In the genomic region with DNA sequence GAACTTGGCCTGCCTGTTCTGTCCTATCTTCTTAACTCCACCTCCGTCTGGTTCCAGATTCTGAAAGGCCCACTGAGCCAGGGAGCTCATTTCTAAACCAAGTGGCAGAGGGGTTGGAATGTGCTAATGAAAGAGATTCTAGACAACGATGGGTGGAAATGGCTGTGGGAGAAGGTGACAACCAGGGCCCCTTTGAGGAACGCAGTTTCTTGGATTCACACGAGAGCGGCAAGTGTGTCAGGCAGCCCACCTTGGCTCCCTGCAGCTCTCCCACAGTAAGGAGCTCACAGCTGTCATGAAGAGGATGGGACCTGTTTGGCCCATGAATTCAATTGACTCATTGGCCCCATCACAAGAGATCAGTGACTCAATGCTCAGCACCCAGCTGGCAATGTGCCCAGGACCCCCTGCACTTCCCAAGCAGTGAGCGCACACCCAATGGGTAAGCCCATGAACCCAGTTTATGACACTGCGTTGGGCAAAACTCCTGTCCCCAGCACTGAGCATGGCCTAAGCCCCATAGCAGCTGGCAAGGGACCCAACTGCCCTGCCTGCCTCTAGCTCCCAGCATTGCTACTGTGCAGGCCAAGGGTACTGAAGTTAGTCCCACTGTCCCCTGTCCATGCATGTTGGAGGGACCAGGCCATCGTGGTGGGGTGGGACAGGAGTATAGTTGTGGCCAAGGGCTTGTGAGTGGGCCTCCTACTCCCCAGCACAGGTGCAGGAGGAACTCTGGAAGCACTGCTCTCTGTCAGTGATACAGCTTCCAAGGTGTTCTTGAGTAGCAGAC, we compare ENCODE assay signal across 16 cellular contexts. TPM values are rescaled to one million over a fixed set of nuclear protein-coding genes. Genes with fewer than 3 reads are reported as not detected.
DNase-seq lines count a peak whose midpoint lies in the region; ATAC-seq and TF ChIP-seq lines count a peak whose summit lies in the region.
"Had no signal": no experiment of that assay in that cellular context is flagged by ENCODE, and none has a peak within 500 bp of the region (broad histone marks: within the 10 kb centered on the region; RNA-seq: fewer than 3 reads in every experiment).

No MANE protein-coding gene starts in this region.

- H3K27me3 Mint-ChIP-seq in activated naive CD8-positive, alpha-beta T cell treated with anti-CD3 and anti-CD28 coated beads, Interleukin-2, amount 10 ng/mL, durations not matched to agents 7 days and 5 days = no peaks in the 10 kb centered on the region
- no peaks in the 10 kb centered on the region for H3K27me3 Mint-ChIP-seq in activated naive CD8-positive, alpha-beta T cell treated with anti-CD3 and anti-CD28 coated beads for 36 hours
- no peaks in the 10 kb centered on the region for H3K27me3 Mint-ChIP-seq in activated CD4-positive, alpha-beta memory T cell treated with anti-CD3 and anti-CD28 coated beads, Interleukin-2, amount 10 ng/mL, durations not matched to agents 7 days and 5 days
- H3K27me3 Mint-ChIP-seq in type B pancreatic cell = no peaks in the 10 kb centered on the region
- H3K27me3 Mint-ChIP-seq: naive thymus-derived CD8-positive, alpha-beta T cell had no signal

- H3K4me3 ChIP-seq in hepatocyte (no peak overlapping the region), body of pancreas (no peak overlapping the region)
- H3K4me3 ChIP-seq: ascending aorta, left lung, testis had no signal

- H3K36me3 ChIP-seq in hepatocyte (replicated peaks; ENCODE audit: insufficient read depth, low read depth) = no peaks in the 10 kb centered on the region
- peaks cover 0 to 20% of the 10 kb centered on the region in 2 donors for H3K36me3 ChIP-seq in body of pancreas (replicated peaks in 1 of 2; ENCODE audit: insufficient read depth in 1 of 2, low read depth in 2 of 2)

- H3K27me3 ChIP-seq in hepatocyte (no peaks in the 10 kb centered on the region), body of pancreas (no peaks in the 10 kb centered on the region)
- H3K27me3 ChIP-seq: ascending aorta, left lung, testis had no signal

- no peak overlapping the region for H2AFZ ChIP-seq in hepatocyte

- H3K79me2 ChIP-seq in hepatocyte = no peaks in the 10 kb centered on the region

- ATAC-seq in activated naive CD8-positive, alpha-beta T cell treated with anti-CD3 and anti-CD28 coated beads, Interleukin-2, amount 10 ng/mL, durations not matched to agents 7 days and 5 days (ENCODE audit: low read depth) = no peak
- no peak for ATAC-seq in body of pancreas
- ATAC-seq: left lung; naive thymus-derived CD8-positive, alpha-beta T cell had no signal

- H3K27ac ChIP-seq in hepatocyte (peak overlapping the region; percentile 60), body of pancreas (peak overlapping the region in 2 of 4 donors; percentile 11 to 40)
- H3K27ac ChIP-seq: testis had no signal

- H3K9me3 Mint-ChIP-seq in activated naive CD8-positive, alpha-beta T cell treated with anti-CD3 and anti-CD28 coated beads, Interleukin-2, amount 10 ng/mL, durations not matched to agents 7 days and 5 days = no peaks in the 10 kb centered on the region
- no peaks in the 10 kb centered on the region for H3K9me3 Mint-ChIP-seq in activated naive CD8-positive, alpha-beta T cell treated with anti-CD3 and anti-CD28 coated beads for 36 hours
- no peaks in the 10 kb centered on the region for H3K9me3 Mint-ChIP-seq in activated CD4-positive, alpha-beta memory T cell treated with anti-CD3 and anti-CD28 coated beads, Interleukin-2, amount 10 ng/mL, durations not matched to agents 7 days and 5 days
- no peaks in the 10 kb centered on the region for H3K9me3 Mint-ChIP-seq in type B pancreatic cell
- H3K9me3 Mint-ChIP-seq: naive thymus-derived CD8-positive, alpha-beta T cell had no signal

- no peak for DNase-seq in activated naive CD8-positive, alpha-beta T cell treated with anti-CD3 and anti-CD28 coated beads, Interleukin-2, amount 10 ng/mL, durations not matched to agents 7 days and 5 days
- DNase-seq in activated naive CD8-positive, alpha-beta T cell treated with anti-CD3 and anti-CD28 coated beads for 36 hours = no peak
- DNase-seq in activated CD4-positive, alpha-beta memory T cell treated with anti-CD3 and anti-CD28 coated beads, Interleukin-2, amount 10 ng/mL, durations not matched to agents 7 days and 5 days = no peak
- DNase-seq in hepatocyte (ENCODE audit: low spot score) = no peak
- no peak for DNase-seq in type B pancreatic cell (ENCODE audit: extremely low spot score, unreplicated experiment)
- no peak for DNase-seq in body of pancreas
- DNase-seq in activated gamma-delta T cell (lab: John Stamatoyannopoulos, UW) = no peak
- no peak for DNase-seq in NCI-H1092 (lab: John Stamatoyannopoulos, UW)
- DNase-seq: activated T-cell treated with anti-CD3 and anti-CD28 coated beads, Interleukin-2, amount 50 U/mL, for 1 hour; KG1; left lung; naive thymus-derived CD8-positive, alpha-beta T cell; NCI-H1436; stimulated activated CD4-positive, alpha-beta T cell treated with anti-CD3 and anti-CD28 coated beads, Interleukin-15, amount 100 ng/mL, for 24 hours; testis had no signal

- POLR2A ChIA-PET in activated naive CD8-positive, alpha-beta T cell treated with anti-CD3 and anti-CD28 coated beads, Interleukin-2, amount 10 ng/mL, durations not matched to agents 7 days and 5 days (lab: Charles Lee) = interaction anchor here (0.8 kb wide), 1 partner anchor 16 kb away, joined by 3 read pairs; a partner anchor contains a TSS
- POLR2A ChIA-PET in activated CD4-positive, alpha-beta memory T cell treated with anti-CD3 and anti-CD28 coated beads, Interleukin-2, amount 10 ng/mL, durations not matched to agents 7 days and 5 days (lab: Charles Lee) = interaction anchor here (1.3 to 2.0 kb wide), 3 partner anchors 14 to 35 kb away, joined by 3 to 23 read pairs (median 11); a partner anchor contains a TSS

- no peaks in the 10 kb centered on the region for H4K20me1 ChIP-seq in hepatocyte (ENCODE audit: insufficient read depth, poor library complexity, severe bottlenecking)

- CTCF ChIA-PET in activated CD4-positive, alpha-beta memory T cell treated with anti-CD3 and anti-CD28 coated beads, Interleukin-2, amount 10 ng/mL, durations not matched to agents 7 days and 5 days (lab: Charles Lee) = interaction anchor here (0.6 to 3.7 kb wide), 6 partner anchors 34 to 408 kb away, joined by 3 to 22 read pairs (median 6); a partner anchor contains a TSS

- no peak overlapping the region for H3K4me3 Mint-ChIP-seq in activated naive CD8-positive, alpha-beta T cell treated with anti-CD3 and anti-CD28 coated beads, Interleukin-2, amount 10 ng/mL, durations not matched to agents 7 days and 5 days
- H3K4me3 Mint-ChIP-seq in activated naive CD8-positive, alpha-beta T cell treated with anti-CD3 and anti-CD28 coated beads for 36 hours = no peak overlapping the region
- no peak overlapping the region for H3K4me3 Mint-ChIP-seq in activated CD4-positive, alpha-beta memory T cell treated with anti-CD3 and anti-CD28 coated beads, Interleukin-2, amount 10 ng/mL, durations not matched to agents 7 days and 5 days
- H3K4me3 Mint-ChIP-seq in type B pancreatic cell = no peak overlapping the region
- H3K4me3 Mint-ChIP-seq: naive thymus-derived CD8-positive, alpha-beta T cell had no signal

- no peak for TF ChIP-seq POLR2A in body of pancreas (IDR thresholded peaks at IDR 0.05)

- H3K4me1 ChIP-seq in hepatocyte (ENCODE audit: insufficient read depth) = peaks cover 26% of the 10 kb centered on the region
- peaks cover 51% of the 10 kb centered on the region for H3K4me1 ChIP-seq in body of pancreas

- H3K4me2 ChIP-seq in hepatocyte = no peak overlapping the region

- 96% methylated on average over 8 of the region's 8 CpGs for WGBS in hepatocyte (ENCODE audit: low lambda C conversion rate, missing lambda C conversion rate)
- WGBS in body of pancreas, 2 donors = 89 to 90% methylated on average over 5 to 8 of the region's 8 CpGs

- peaks cover 16% of the 10 kb centered on the region for H3K36me3 Mint-ChIP-seq in activated naive CD8-positive, alpha-beta T cell treated with anti-CD3 and anti-CD28 coated beads, Interleukin-2, amount 10 ng/mL, durations not matched to agents 7 days and 5 days
- peaks cover 6% of the 10 kb centered on the region for H3K36me3 Mint-ChIP-seq in activated naive CD8-positive, alpha-beta T cell treated with anti-CD3 and anti-CD28 coated beads for 36 hours
- H3K36me3 Mint-ChIP-seq in activated CD4-positive, alpha-beta memory T cell treated with anti-CD3 and anti-CD28 coated beads, Interleukin-2, amount 10 ng/mL, durations not matched to agents 7 days and 5 days (ENCODE audit: low read depth) = peaks cover 42% of the 10 kb centered on the region
- peaks cover 13% of the 10 kb centered on the region for H3K36me3 Mint-ChIP-seq in type B pancreatic cell

- peaks cover 39% of the 10 kb centered on the region for H3K4me1 Mint-ChIP-seq in activated naive CD8-positive, alpha-beta T cell treated with anti-CD3 and anti-CD28 coated beads, Interleukin-2, amount 10 ng/mL, durations not matched to agents 7 days and 5 days
- H3K4me1 Mint-ChIP-seq in activated naive CD8-positive, alpha-beta T cell treated with anti-CD3 and anti-CD28 coated beads for 36 hours = peaks cover 37% of the 10 kb centered on the region
- peaks cover 41% of the 10 kb centered on the region for H3K4me1 Mint-ChIP-seq in activated CD4-positive, alpha-beta memory T cell treated with anti-CD3 and anti-CD28 coated beads, Interleukin-2, amount 10 ng/mL, durations not matched to agents 7 days and 5 days
- peaks cover 35% of the 10 kb centered on the region for H3K4me1 Mint-ChIP-seq in type B pancreatic cell (ENCODE audit: unreplicated experiment)

- H3K27ac Mint-ChIP-seq in activated naive CD8-positive, alpha-beta T cell treated with anti-CD3 and anti-CD28 coated beads, Interleukin-2, amount 10 ng/mL, durations not matched to agents 7 days and 5 days = peak overlapping the region; percentile 84
- H3K27ac Mint-ChIP-seq in activated naive CD8-positive, alpha-beta T cell treated with anti-CD3 and anti-CD28 coated beads for 36 hours = no peak overlapping the region
- peak overlapping the region; percentile 83 for H3K27ac Mint-ChIP-seq in activated CD4-positive, alpha-beta memory T cell treated with anti-CD3 and anti-CD28 coated beads, Interleukin-2, amount 10 ng/mL, durations not matched to agents 7 days and 5 days
- peak overlapping the region; percentile 92 for H3K27ac Mint-ChIP-seq in type B pancreatic cell

- no peaks in the 10 kb centered on the region for H3K9me2 ChIP-seq in hepatocyte (replicated peaks; ENCODE audit: insufficient read depth)

- intact Hi-C loops in body of pancreas (cut with DNase I) = no loop called here

- no peaks in the 10 kb centered on the region for H3K9me3 ChIP-seq in hepatocyte (ENCODE audit: low read depth)
- H3K9me3 ChIP-seq in body of pancreas = no peaks in the 10 kb centered on the region
- H3K9me3 ChIP-seq: ascending aorta, left lung, testis had no signal

- TF ChIP-seq CTCF in hepatocyte (IDR thresholded peaks at IDR 0.05; ENCODE audit: poor library complexity) (no peak), type B pancreatic cell (conservative IDR thresholded peaks at IDR 0.05) (no peak), body of pancreas (IDR thresholded peaks at IDR 0.05) (no peak)

RNA-seq across cellular contexts. Expression of a gene that starts 16.4 kb away (rescaled TPM):
- 10 to 100 TPM; 38.3 to 40.3 TPM for total RNA-seq in activated naive CD8-positive, alpha-beta T cell treated with anti-CD3 and anti-CD28 coated beads, Interleukin-2, amount 10 ng/mL, durations not matched to agents 7 days and 5 days
- 10 to 100 TPM; 63.8 to 65.3 TPM for total RNA-seq in activated naive CD8-positive, alpha-beta T cell treated with anti-CD3 and anti-CD28 coated beads for 36 hours
- 10 to 100 TPM; 38.5 to 40.5 TPM for total RNA-seq in activated CD4-positive, alpha-beta memory T cell treated with anti-CD3 and anti-CD28 coated beads, Interleukin-2, amount 10 ng/mL, durations not matched to agents 7 days and 5 days
- total RNA-seq in hepatocyte = 46.1 and 53.1 TPM in 2 replicates
- 68.8 and 71.1 TPM in 2 replicates for polyA plus RNA-seq in hepatocyte
- total RNA-seq in type B pancreatic cell (ENCODE audit: low replicate concordance) = 43.7 and 49.1 TPM in 2 replicates
- total RNA-seq in body of pancreas = 10 to 100 TPM; 16.9 to 36.3 TPM

RNA-seq across cellular contexts. Expression of a gene that starts 26.4 kb away (rescaled TPM):
- total RNA-seq in activated naive CD8-positive, alpha-beta T cell treated with anti-CD3 and anti-CD28 coated beads, Interleukin-2, amount 10 ng/mL, durations not matched to agents 7 days and 5 days = not detected
- total RNA-seq in activated naive CD8-positive, alpha-beta T cell treated with anti-CD3 and anti-CD28 coated beads for 36 hours = not detected
- not detected for total RNA-seq in activated CD4-positive, alpha-beta memory T cell treated with anti-CD3 and anti-CD28 coated beads, Interleukin-2, amount 10 ng/mL, durations not matched to agents 7 days and 5 days
- 0.08 and 0.73 TPM in 2 replicates for total RNA-seq in hepatocyte
- 1.8 and 2.8 TPM in 2 replicates for polyA plus RNA-seq in hepatocyte
- total RNA-seq in type B pancreatic cell (ENCODE audit: low replicate concordance) = 0.14 and 0.53 TPM in 2 replicates
- not detected for total RNA-seq in body of pancreas
- total RNA-seq: ascending aorta; naive thymus-derived CD8-positive, alpha-beta T cell had no signal

RNA-seq across cellular contexts. Expression of a gene that starts 35.6 kb away (rescaled TPM):
- total RNA-seq in activated naive CD8-positive, alpha-beta T cell treated with anti-CD3 and anti-CD28 coated beads, Interleukin-2, amount 10 ng/mL, durations not matched to agents 7 days and 5 days = 10 to 100 TPM; 39.7 to 40.2 TPM
- 10 to 100 TPM; 29.9 to 30.1 TPM for total RNA-seq in activated naive CD8-positive, alpha-beta T cell treated with anti-CD3 and anti-CD28 coated beads for 36 hours
- total RNA-seq in activated CD4-positive, alpha-beta memory T cell treated with anti-CD3 and anti-CD28 coated beads, Interleukin-2, amount 10 ng/mL, durations not matched to agents 7 days and 5 days = 10 to 100 TPM; 40.4 to 41.8 TPM
- total RNA-seq in hepatocyte (36.3 and 47.6 TPM in 2 replicates), type B pancreatic cell (ENCODE audit: low replicate concordance) (33.3 and 40.0 TPM in 2 replicates), body of pancreas (10 to 100 TPM; 14.8 to 17.4 TPM)
- polyA plus RNA-seq in hepatocyte = 32.1 and 43.8 TPM in 2 replicates

RNA-seq across cellular contexts. Expression of a gene that starts 42.1 kb away (rescaled TPM):
- 100 to 1,000 TPM; 107 to 115 TPM for total RNA-seq in activated naive CD8-positive, alpha-beta T cell treated with anti-CD3 and anti-CD28 coated beads, Interleukin-2, amount 10 ng/mL, durations not matched to agents 7 days and 5 days
- 10 to 100 TPM; 49.2 to 52.1 TPM for total RNA-seq in activated naive CD8-positive, alpha-beta T cell treated with anti-CD3 and anti-CD28 coated beads for 36 hours
- total RNA-seq in activated CD4-positive, alpha-beta memory T cell treated with anti-CD3 and anti-CD28 coated beads, Interleukin-2, amount 10 ng/mL, durations not matched to agents 7 days and 5 days = 100 to 1,000 TPM; 107 to 112 TPM
- total RNA-seq in hepatocyte (42.9 and 59.5 TPM in 2 replicates), type B pancreatic cell (ENCODE audit: low replicate concordance) (48.6 and 77.6 TPM in 2 replicates), body of pancreas (10 to 100 TPM; 32.9 to 55.0 TPM)
- 21.9 and 28.7 TPM in 2 replicates for polyA plus RNA-seq in hepatocyte
